8 cellular contexts compared by ENCODE assay signal in the genomic region with DNA sequence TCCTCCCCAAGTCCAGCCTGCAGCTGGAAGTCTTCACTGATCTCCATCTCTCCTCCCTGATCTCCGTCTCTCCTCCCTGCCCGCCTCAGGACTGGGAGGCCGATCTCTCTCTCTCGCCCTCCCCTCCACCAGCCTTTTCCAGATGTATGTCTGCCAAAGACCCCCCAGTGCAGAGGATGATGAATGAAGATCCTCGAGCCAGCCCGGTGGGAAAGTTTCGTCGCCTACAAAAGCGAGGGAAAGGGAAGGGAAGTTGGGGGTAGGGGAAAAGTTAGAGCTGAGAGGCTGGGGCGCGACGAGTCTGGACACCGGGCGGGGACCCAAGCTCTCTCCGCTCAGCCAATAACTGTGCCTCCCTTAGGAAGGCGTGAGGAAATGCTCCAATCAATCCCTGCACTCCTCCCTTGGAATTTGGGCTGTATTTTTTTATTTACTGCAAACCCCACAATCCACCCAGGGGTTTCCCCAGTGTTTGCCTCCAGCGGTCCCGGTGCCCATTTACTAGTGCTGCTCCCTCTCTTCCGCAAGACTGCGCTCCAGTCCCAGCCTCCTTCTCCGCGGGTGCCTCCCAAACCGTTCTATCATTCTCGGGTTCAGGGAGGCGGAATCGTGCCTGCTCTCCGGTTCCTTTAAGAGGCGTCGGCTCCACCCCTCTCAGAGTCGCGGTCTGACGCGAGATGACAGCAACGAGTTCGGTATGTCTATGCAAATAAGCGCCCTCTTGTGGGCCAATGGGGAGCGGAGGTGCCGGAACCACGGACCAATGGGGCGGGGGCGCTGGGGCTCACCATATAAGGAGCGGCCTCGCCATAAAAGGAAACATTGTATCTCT. TPM values are rescaled to one million over a fixed set of nuclear protein-coding genes. Genes with fewer than 3 reads are reported as not detected.
DNase-seq lines count a peak whose midpoint lies in the region; ATAC-seq and TF ChIP-seq lines count a peak whose summit lies in the region.

SRF (plus strand) TSS at position 818 of the 832 bp plus-strand sequence. CDS start 388 bp downstream, outside the sequence.

- no peak within 1 kb of the TSS for H3K23ac ChIP-seq in trophoblast cell (ENCODE audit: low read length)

- H3K4me2 ChIP-seq in trophoblast cell (ENCODE audit: low read length), result peak within 1 kb of the TSS; percentile 74

- peak within 1 kb of the TSS; percentile 99 for H3K4me3 Mint-ChIP-seq in type B pancreatic cell

- no peaks in the 10 kb centered on the region for H3K27me3 Mint-ChIP-seq in type B pancreatic cell

- H2AFZ ChIP-seq in trophoblast cell (ENCODE audit: insufficient read depth, low read length, poor library complexity), result peak within 1 kb of the TSS; percentile 85

- H2AK5ac ChIP-seq in trophoblast cell (ENCODE audit: low read length), result peak within 1 kb of the TSS; percentile 90

- peaks cover 8 to 9% of the 10 kb centered on the region in 2 experiments for H3K36me3 ChIP-seq in trophoblast cell (ENCODE audit: control insufficient read depth in 1 of 2, insufficient read depth in 2 of 2, low read length in 2 of 2)

- H3K79me1 ChIP-seq in trophoblast cell (ENCODE audit: low read length), result peaks cover 25% of the 10 kb centered on the region

- TF ChIP-seq CTCF in GM12864 (IDR thresholded peaks at IDR 0.05; ENCODE audit: low read depth, low read length, missing control alignments), result no peak
- no peak for TF ChIP-seq CTCF in type B pancreatic cell (conservative IDR thresholded peaks at IDR 0.05)

- H2BK5ac ChIP-seq in trophoblast cell (ENCODE audit: low read depth, low read length, poor library complexity), result peak within 1 kb of the TSS; percentile 95

- H4K8ac ChIP-seq in trophoblast cell (ENCODE audit: low read depth, low read length), result peak within 1 kb of the TSS; percentile 93

- peak within 1 kb of the TSS; percentile 96 for H2BK120ac ChIP-seq in trophoblast cell (ENCODE audit: insufficient read depth, low read length, poor library complexity)

- H3K4me1 ChIP-seq in trophoblast cell (ENCODE audit: control insufficient read depth in 1 of 2, insufficient read depth in 2 of 2, low read length in 2 of 2), result peaks cover 13 to 14% of the 10 kb centered on the region in 2 experiments

- peak within 1 kb of the TSS; percentile 96 for H4K91ac ChIP-seq in trophoblast cell (ENCODE audit: low read depth, low read length)

- intact Hi-C loops in cardiac septum (cut with DNase I), result no loop called here

- H3K36me3 Mint-ChIP-seq in type B pancreatic cell, result no peaks in the 10 kb centered on the region

- H3K9me3 Mint-ChIP-seq in type B pancreatic cell, result no peaks in the 10 kb centered on the region

- no peaks in the 10 kb centered on the region for H3K9me3 ChIP-seq in trophoblast cell (ENCODE audit: insufficient read depth, low read depth, low read length)

- peak; percentile 62 for ATAC-seq in HG02759 (IDR thresholded peaks at IDR 0.05; ENCODE audit: unreplicated experiment)

- H2BK12ac ChIP-seq in trophoblast cell (ENCODE audit: low read length), result peak within 1 kb of the TSS; percentile 53

- peak within 1 kb of the TSS; percentile 97 for H3K18ac ChIP-seq in trophoblast cell (ENCODE audit: low read length)

- H3K4me1 Mint-ChIP-seq in type B pancreatic cell (ENCODE audit: unreplicated experiment), result peaks cover 32% of the 10 kb centered on the region

- peak; percentile 95 for DNase-seq in GM12864 (ENCODE audit: low read depth)
- peak; percentile 91 for DNase-seq in NCI-H1417 treated with DMSO at 0.1 percent for 48 hours (lab: John Stamatoyannopoulos, UW)
- peak; percentile 97 for DNase-seq in SW480 (ENCODE audit: low spot score)
- peak; percentile 100 for DNase-seq in cardiac septum (ENCODE audit: low spot score)
- peak; percentile 99 to 100 for DNase-seq in trophoblast cell
- DNase-seq in type B pancreatic cell (ENCODE audit: extremely low spot score, unreplicated experiment), result peak; percentile 100

- H3K27ac ChIP-seq in adipose tissue (ENCODE audit: low read depth, low read length) (peak within 1 kb of the TSS; percentile 80), trophoblast cell (ENCODE audit: low read depth, low read length) (peak within 1 kb of the TSS; percentile 89)

- peak within 1 kb of the TSS; percentile 99 for H3K14ac ChIP-seq in trophoblast cell (ENCODE audit: low read length)

- peaks cover 23% of the 10 kb centered on the region for H3K79me2 ChIP-seq in trophoblast cell (ENCODE audit: control insufficient read depth, insufficient read depth, low read length, poor library complexity)

- peak within 1 kb of the TSS; percentile 91 for H3K4me3 ChIP-seq in GM12864 (ENCODE audit: low read depth, low read length)
- H3K4me3 ChIP-seq in trophoblast cell (ENCODE audit: low read depth, low read length), result peak within 1 kb of the TSS; percentile 99

- peak within 1 kb of the TSS; percentile 97 for H3K27ac Mint-ChIP-seq in type B pancreatic cell

- peak within 1 kb of the TSS; percentile 98 for H3K9ac ChIP-seq in trophoblast cell (ENCODE audit: low read length)

- H3K27me3 ChIP-seq in trophoblast cell (ENCODE audit: insufficient read depth, low read length), result no peaks in the 10 kb centered on the region

- H4K12ac ChIP-seq in trophoblast cell (ENCODE audit: low read depth, low read length), result peak within 1 kb of the TSS; percentile 88

- WGBS in adipose tissue, 3 donors, result 0% methylated on average over 42 to 43 of the region's 43 CpGs
- WGBS in trophoblast cell (ENCODE audit: extremely low coverage, insufficient coverage, insufficient read length), result no CpG with 5 or more reads among the region's 43 CpGs

- H3K4ac ChIP-seq in trophoblast cell (ENCODE audit: low read depth, low read length), result peak within 1 kb of the TSS; percentile 99

RNA-seq across cellular contexts. Expression of gene SRF, which starts in this region (rescaled TPM):
- polyA plus RNA-seq in adipose tissue, result 10 to 100 TPM; 12.1 to 57.9 (median 29.9) TPM
- total RNA-seq in cardiac septum, result 81.2 TPM
- polyA plus RNA-seq in trophoblast cell (2013), result 34.6 and 36.3 TPM in 2 replicates
- total RNA-seq in type B pancreatic cell (ENCODE audit: low replicate concordance), result 35.2 and 38.2 TPM in 2 replicates

Comparison
In these comparisons a context has a peak if more than half of its experiments do, and no peak if none do; other contexts are left out.
1. Peak in every context shown above with its lines: DNase-seq, ATAC-seq, H3K4me3 ChIP-seq and H3K27ac ChIP-seq.